In genomic region chr10:124874-125273, GRCh38 we compare ENCODE assay signal across 15 cellular contexts. TPM values are rescaled to one million over a fixed set of nuclear protein-coding genes. Genes with fewer than 3 reads are reported as not detected.
A peak's percentile ranks its signal among the peaks of the same experiment; 100 is the strongest.
DNase-seq lines count a peak whose midpoint lies in the region; ATAC-seq and TF ChIP-seq lines count a peak whose summit lies in the region.
"Had no signal": no experiment of that assay in that cellular context is flagged by ENCODE, and none has a peak within 500 bp of the region (broad histone marks: within the 10 kb centered on the region; RNA-seq: fewer than 3 reads in every experiment).

No MANE protein-coding gene starts in this region.

- H3K4me1 ChIP-seq in BE2C = peaks cover 4% of the 10 kb centered on the region; the same call in 1 of the 2 replicates
- no peaks in the 10 kb centered on the region for H3K4me1 ChIP-seq in GM23338 (ENCODE audit: insufficient read depth)
- H3K4me1 ChIP-seq in body of pancreas = no peaks in the 10 kb centered on the region
- H3K4me1 ChIP-seq: HAP-1 had no signal

- H3K9me3 ChIP-seq in BE2C (no peaks in the 10 kb centered on the region), body of pancreas (no peaks in the 10 kb centered on the region)
- H3K9me3 ChIP-seq: BLaER1, HAP-1 had no signal

- no peaks in the 10 kb centered on the region for H3K36me3 Mint-ChIP-seq in GM23338 (ENCODE audit: low read depth)

- no peaks in the 10 kb centered on the region for H3K9me2 ChIP-seq in GM23338 (ENCODE audit: insufficient read depth)

- intact Hi-C loops in body of pancreas (cut with DNase I) = no loop called here

- ATAC-seq in GM23338 (no peak), body of pancreas (no peak)
- ATAC-seq: HepG2 had no signal

- H3K27ac Mint-ChIP-seq in GM23338 = no peak overlapping the region
- H3K27ac Mint-ChIP-seq: CD8-positive, alpha-beta memory T cell had no signal

- H3K4me3 ChIP-seq in BE2C (ENCODE audit: low read depth, low read length) (no peak overlapping the region), GM23338 (no peak overlapping the region), body of pancreas (no peak overlapping the region)
- H3K4me3 ChIP-seq: BLaER1, HAP-1 had no signal

- H3K36me3 ChIP-seq in BE2C = no peaks in the 10 kb centered on the region
- H3K36me3 ChIP-seq in GM23338 (ENCODE audit: insufficient read depth) = no peaks in the 10 kb centered on the region
- H3K36me3 ChIP-seq in body of pancreas (replicated peaks in 1 of 2; ENCODE audit: insufficient read depth in 1 of 2, low read depth in 2 of 2) = no peaks in the 10 kb centered on the region
- H3K36me3 ChIP-seq: BLaER1, HAP-1 had no signal

- in situ Hi-C loops in ACHN (cut with HindIII; ENCODE audit: low pct_ligation_motif_present, low pct_unique_long_range_greater_than_20kb, low sequenced_read_pairs) = no loop called here

- no peak for TF ChIP-seq CTCF in BE2C (IDR thresholded peaks at IDR 0.05; ENCODE audit: low read depth, low read length)
- TF ChIP-seq CTCF in GM23338 (conservative IDR thresholded peaks at IDR 0.05; ENCODE audit: low read depth in 2 of 2) = no peak
- no peak for TF ChIP-seq CTCF in body of pancreas (IDR thresholded peaks at IDR 0.05)

- WGBS in body of pancreas, 2 donors = 78 to 89% methylated on average over 1 of the region's 1 CpG

- TF ChIP-seq POLR2A in body of pancreas (IDR thresholded peaks at IDR 0.05) = no peak

- peaks cover 5% of the 10 kb centered on the region for H3K27me3 Mint-ChIP-seq in GM23338 (ENCODE audit: insufficient read depth, low read depth, poor library complexity)

- DNase-seq in ACHN (peak; percentile 45), SK-N-DZ (ENCODE audit: low spot score) (peak; percentile 83), astrocyte of the hippocampus (ENCODE audit: low read depth, low spot score) (peak; percentile 3), BE2C (no peak), GM23338 (ENCODE audit: low spot score) (no peak), body of pancreas (no peak)
- no peak for DNase-seq in activated naive CD4-positive, alpha-beta T cell treated with anti-CD3 and anti-CD28 coated beads, Interleukin-2, amount 50 U/mL, for 16 hours
- DNase-seq: Caco-2; CD8-positive, alpha-beta memory T cell; DMS53; GF-D8 had no signal

- peaks cover 3% of the 10 kb centered on the region; the same call in 1 of the 2 replicates for H3K27me3 ChIP-seq in BE2C
- H3K27me3 ChIP-seq in GM23338 (ENCODE audit: insufficient read depth) = no peaks in the 10 kb centered on the region
- no peaks in the 10 kb centered on the region for H3K27me3 ChIP-seq in body of pancreas
- H3K27me3 ChIP-seq: BLaER1 had no signal

- no peaks in the 10 kb centered on the region for H3K79me2 ChIP-seq in GM23338 (replicated peaks; ENCODE audit: insufficient read depth)

- H3K4me3 Mint-ChIP-seq in GM23338 = no peak overlapping the region

- no peak overlapping the region for H3K27ac ChIP-seq in GM23338 (ENCODE audit: low read depth)
- H3K27ac ChIP-seq in body of pancreas = no peak overlapping the region
- H3K27ac ChIP-seq: BLaER1, KMS-11 had no signal

- H3K4me1 Mint-ChIP-seq in GM23338 = peaks cover 4% of the 10 kb centered on the region; the same call in 2 of the 3 replicates

- no peaks in the 10 kb centered on the region for H3F3A ChIP-seq in GM23338 (replicated peaks; ENCODE audit: low read depth)

- no peak overlapping the region for H2AFZ ChIP-seq in GM23338

- H4K20me1 ChIP-seq in GM23338 (replicated peaks; ENCODE audit: insufficient read depth) = no peaks in the 10 kb centered on the region
- H4K20me1 ChIP-seq: BLaER1 had no signal

- no peak overlapping the region for H3K4me2 ChIP-seq in GM23338
- H3K4me2 ChIP-seq: BLaER1, KMS-11 had no signal

- peaks cover 20% of the 10 kb centered on the region for H3K9me3 Mint-ChIP-seq in GM23338

TF ChIP-seq in GM23338, 12 proteins besides CTCF, POLR2A, EP300 and RAD21:
- TF ChIP-seq ZNF462 (CRISPR knock-in tag; IDR thresholded peaks at IDR 0.05) = no peak

RNA-seq across cellular contexts. Expression of gene ZMYND11, which starts 10.4 kb away (rescaled TPM):
- polyA plus RNA-seq in SK-N-DZ (2014; cell fraction: cytosol; rRNA removed) = 37.0 and 41.4 TPM in 2 replicates
- 42.4 and 46.0 TPM in 2 replicates for polyA plus RNA-seq in SK-N-DZ (2014; cell fraction: nucleus; rRNA removed)
- polyA plus RNA-seq in BE2C (2012; ENCODE audit: insufficient read depth, insufficient read length, low read depth) = 30.0 TPM
- 16.9 and 19.8 TPM in 2 replicates for total RNA-seq in GM23338 (2014; rRNA removed; shearing (Covaris generic))
- polyA plus RNA-seq in GM23338 (2016; fragmentation: Nextera tagmentation; extraction: Ambion mirVana) = 8.3 and 8.9 TPM in 2 replicates
- 10 to 100 TPM; 37.6 to 43.8 TPM for total RNA-seq in body of pancreas

Comparison
In these comparisons a context has a peak if more than half of its experiments do, and no peak if none do; other contexts are left out.
1. DNase-seq: peak in ACHN (single experiment), SK-N-DZ (single experiment) and astrocyte of the hippocampus (single experiment); none in BE2C (single experiment), activated naive CD4-positive, alpha-beta T cell treated with anti-CD3 and anti-CD28 coated beads, Interleukin-2, amount 50 U/mL, for 16 hours (single experiment), GM23338 (single experiment) and body of pancreas (0 of 4).